Comparison of ENCODE assay signal across 8 cellular contexts in the genomic region with DNA sequence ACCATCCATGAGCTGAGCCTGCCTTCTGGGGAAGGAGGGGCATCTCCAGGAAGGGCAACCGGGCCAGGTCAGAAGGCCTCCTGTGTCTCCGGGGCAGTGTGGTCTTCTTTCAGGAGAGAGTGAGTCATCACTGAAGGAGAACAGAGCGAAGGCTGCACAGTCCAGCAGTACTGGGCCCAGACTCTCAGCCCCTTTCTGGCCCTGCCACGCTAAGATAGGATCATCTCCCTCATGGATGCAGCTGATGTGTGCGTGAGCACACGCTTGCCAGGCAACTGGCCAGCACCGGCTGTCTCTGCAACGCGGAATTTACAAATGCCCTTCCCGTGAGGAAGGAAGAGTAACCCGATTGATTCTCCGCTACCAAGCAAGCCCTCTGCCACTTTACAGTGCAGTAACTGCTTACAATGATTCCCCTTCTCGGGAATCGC.
DNase-seq lines count a peak whose midpoint lies in the region; ATAC-seq and TF ChIP-seq lines count a peak whose summit lies in the region.

No MANE protein-coding gene starts in this region.

- no peak for TF ChIP-seq EP300 in suprapubic skin (IDR thresholded peaks at IDR 0.05)

- peak overlapping the region; percentile 33 for H3K4me3 ChIP-seq in lung
- peak overlapping the region; percentile 58 for H3K4me3 ChIP-seq in suprapubic skin

- WGBS in lung, 2 donors, result 6 to 7% methylated on average over 14 of the region's 14 CpGs
- WGBS in suprapubic skin, result 0% methylated on average over 2 of the region's 14 CpGs

- H3K36me3 ChIP-seq in lung (ENCODE audit: control insufficient read depth in 2 of 2, insufficient read depth in 2 of 2, low read length in 2 of 2) (no peaks in the 10 kb centered on the region), suprapubic skin (no peaks in the 10 kb centered on the region)

- no peak for TF ChIP-seq CTCF in lung (IDR thresholded peaks at IDR 0.05; ENCODE audit: control extremely low read depth, extremely low read depth)
- no peak for TF ChIP-seq CTCF in suprapubic skin (IDR thresholded peaks at IDR 0.05)

- H3K9me3 ChIP-seq in lung (ENCODE audit: control insufficient read depth in 2 of 2, insufficient read depth in 1 of 2, low read length in 1 of 2) (no peaks in the 10 kb centered on the region), suprapubic skin (no peaks in the 10 kb centered on the region)

- in situ Hi-C loops in ACHN (cut with HindIII; ENCODE audit: low pct_ligation_motif_present, low pct_unique_long_range_greater_than_20kb, low sequenced_read_pairs), result loop anchor here (25.0 kb wide), 1 partner anchor 91 kb away; no protein-coding TSS in a partner anchor

- H3K27me3 ChIP-seq in lung (ENCODE audit: control insufficient read depth, insufficient read depth) (no peaks in the 10 kb centered on the region), suprapubic skin (no peaks in the 10 kb centered on the region)

- peaks cover 0 to 12% of the 10 kb centered on the region in 2 donors for H3K4me1 ChIP-seq in lung (ENCODE audit: control insufficient read depth in 2 of 2, insufficient read depth in 2 of 2, low read length in 2 of 2)
- peaks cover 24% of the 10 kb centered on the region for H3K4me1 ChIP-seq in suprapubic skin

- TF ChIP-seq POLR2A in suprapubic skin (IDR thresholded peaks at IDR 0.05), result no peak

- ATAC-seq in GM18519 (IDR thresholded peaks at IDR 0.05; ENCODE audit: low FRiP score, unreplicated experiment) (peak; percentile 8), HG03045 (IDR thresholded peaks at IDR 0.05; ENCODE audit: unreplicated experiment) (peak; percentile 37), lung (ENCODE audit: insufficient read depth, low FRiP score) (peak; percentile 56), GM18870 (IDR thresholded peaks at IDR 0.05; ENCODE audit: unreplicated experiment) (no peak)

- DNase-seq in ACHN (peak; percentile 84), RKO (ENCODE audit: low spot score) (peak; percentile 16), ecto neural progenitor cell (ENCODE audit: low spot score) (peak; percentile 58), lung (ENCODE audit: low spot score) (no peak), suprapubic skin (ENCODE audit: low spot score in 2 of 2) (no peak)

- H3K27ac ChIP-seq in lung (ENCODE audit: low read depth in 1 of 2, low read length in 1 of 2) (peak overlapping the region; percentile 83 to 93), suprapubic skin (peak overlapping the region; percentile 87)

Comparison
In these comparisons a context has a peak if more than half of its experiments do, and no peak if none do; other contexts are left out.
1. DNase-seq: peak in ACHN (single experiment), RKO (single experiment) and ecto neural progenitor cell (single experiment); none in lung (single experiment) and suprapubic skin (0 of 2).